Comparison of ENCODE assay signal across 9 cellular contexts in genomic region chr20:1734269-1734858, GRCh38.
DNase-seq lines count a peak whose midpoint lies in the region; ATAC-seq and TF ChIP-seq lines count a peak whose summit lies in the region.
"Had no signal": no experiment of that assay in that cellular context is flagged by ENCODE, and none has a peak within 500 bp of the region (broad histone marks: within the 10 kb centered on the region; RNA-seq: fewer than 3 reads in every experiment).

No MANE protein-coding gene starts in this region.

- 82 to 92% methylated on average over 1 to 4 of the region's 4 CpGs for WGBS in endodermal cell (ENCODE audit: insufficient coverage in 1 of 2, insufficient read length in 1 of 2), 2 experiments

- peaks cover 38% of the 10 kb centered on the region for H3K27me3 ChIP-seq in OCI-LY3 (ENCODE audit: low read depth, low read length)
- no peaks in the 10 kb centered on the region for H3K27me3 ChIP-seq in endodermal cell (ENCODE audit: control insufficient read depth, insufficient read depth, low read length, poor library complexity, severe bottlenecking)

- TF ChIP-seq CTCF in OCI-LY3 (IDR thresholded peaks at IDR 0.05; ENCODE audit: low read depth, low read length) (peak; percentile 81), endodermal cell (conservative IDR thresholded peaks at IDR 0.05) (peak; percentile 28)

- no peaks in the 10 kb centered on the region for H3K36me3 Mint-ChIP-seq in endodermal cell (ENCODE audit: low read depth)

- peaks cover 27% of the 10 kb centered on the region for H3K4me1 ChIP-seq in OCI-LY3 (ENCODE audit: low read length)
- H3K4me1 ChIP-seq in endodermal cell (ENCODE audit: control insufficient read depth, insufficient read depth, low read length): no peaks in the 10 kb centered on the region

- peaks cover 20% of the 10 kb centered on the region for H3K4me1 Mint-ChIP-seq in endodermal cell

- DNase-seq in stimulated activated CD4-positive, alpha-beta T cell treated with anti-CD3 and anti-CD28 coated beads, Interleukin-15, amount 100 ng/mL, for 24 hours: peak; percentile 30
- DNase-seq in stimulated activated CD4-positive, alpha-beta T cell treated with anti-CD3 and anti-CD28 coated beads, Interleukin-2, amount 100 ng/mL, for 24 hours: no peak
- DNase-seq in endodermal cell (no peak), stromal cell of bone marrow (ENCODE audit: low read depth) (peak; percentile 12), Right ventricle myocardium superior (no peak)
- DNase-seq: NCI-H1417 treated with DMSO at 0.1 percent for 48 hours had no signal

- H3K79me2 ChIP-seq in OCI-LY3 (ENCODE audit: low read length): no peaks in the 10 kb centered on the region

- no peak overlapping the region for H3K4me2 ChIP-seq in OCI-LY3 (ENCODE audit: low read length)

- H3K4me3 ChIP-seq in OCI-LY3 (ENCODE audit: low read length) (no peak overlapping the region), endodermal cell (ENCODE audit: low read length) (no peak overlapping the region)

- no peak overlapping the region for H2AFZ ChIP-seq in OCI-LY3 (ENCODE audit: low read depth, low read length)

- H3K4me3 Mint-ChIP-seq in endodermal cell: no peak overlapping the region

- peaks cover 3% of the 10 kb centered on the region for H3K27me3 Mint-ChIP-seq in endodermal cell (ENCODE audit: insufficient read depth)

- H3K27ac Mint-ChIP-seq in endodermal cell: no peak overlapping the region

- intact Hi-C loops in Right ventricle myocardium superior (cut with DNase I): no loop called here

- H4K20me1 ChIP-seq in OCI-LY3 (ENCODE audit: insufficient read depth, low read length): no peaks in the 10 kb centered on the region

- H3K9ac ChIP-seq in OCI-LY3 (ENCODE audit: low read length) (no peak overlapping the region), endodermal cell (ENCODE audit: extremely low read depth, low read length, poor library complexity, severe bottlenecking) (no peak overlapping the region)

- H3K9me3 Mint-ChIP-seq in endodermal cell: no peaks in the 10 kb centered on the region

- ATAC-seq in HG03439 (IDR thresholded peaks at IDR 0.05; ENCODE audit: unreplicated experiment): no peak
- ATAC-seq in Right ventricle myocardium superior (ENCODE audit: poor library complexity): no peak
- no peak for ATAC-seq in HG02938 (IDR thresholded peaks at IDR 0.05; ENCODE audit: unreplicated experiment)

- no peak overlapping the region for H3K27ac ChIP-seq in OCI-LY3 (ENCODE audit: low read length)
- H3K27ac ChIP-seq in endodermal cell (ENCODE audit: low read depth, low read length): no peak overlapping the region

- no peaks in the 10 kb centered on the region for H3K36me3 ChIP-seq in OCI-LY3 (replicated peaks; ENCODE audit: low read depth, low read length)
- no peaks in the 10 kb centered on the region for H3K36me3 ChIP-seq in endodermal cell (ENCODE audit: control insufficient read depth, insufficient read depth, low read length)

- H3K9me3 ChIP-seq in OCI-LY3 (ENCODE audit: insufficient read depth, low read length) (no peaks in the 10 kb centered on the region), endodermal cell (ENCODE audit: control insufficient read depth, low read length) (no peaks in the 10 kb centered on the region)

Comparison
In these comparisons a context has a peak if more than half of its experiments do, and no peak if none do; other contexts are left out.
1. DNase-seq: peak in stimulated activated CD4-positive, alpha-beta T cell treated with anti-CD3 and anti-CD28 coated beads, Interleukin-15, amount 100 ng/mL, for 24 hours (single experiment) and stromal cell of bone marrow (single experiment); none in stimulated activated CD4-positive, alpha-beta T cell treated with anti-CD3 and anti-CD28 coated beads, Interleukin-2, amount 100 ng/mL, for 24 hours (0 of 2), endodermal cell (single experiment) and Right ventricle myocardium superior (single experiment).